21 cellular contexts compared by ENCODE assay signal in the genomic region with DNA sequence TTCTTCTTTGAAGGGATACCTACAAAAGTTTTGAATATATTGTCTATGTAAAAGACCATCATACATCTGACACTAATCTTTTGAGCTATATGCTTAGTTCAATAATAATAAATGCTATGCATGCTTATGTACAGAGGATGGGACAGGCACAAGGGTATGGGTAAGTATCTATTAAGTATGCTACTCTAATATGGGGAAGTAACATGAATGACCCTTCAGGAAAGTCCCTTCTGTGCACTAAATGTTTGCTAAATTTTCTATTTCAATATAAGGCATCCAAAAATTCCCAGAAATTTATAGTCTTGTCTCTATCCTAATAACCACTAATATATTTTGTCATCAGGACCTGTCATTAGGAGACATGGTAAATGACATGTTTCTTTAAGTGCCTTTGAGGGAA. TPM values are rescaled to one million over a fixed set of nuclear protein-coding genes. Genes with fewer than 3 reads are reported as not detected.
DNase-seq lines count a peak whose midpoint lies in the region; ATAC-seq, FAIRE-seq and TF ChIP-seq lines count a peak whose summit lies in the region.
"Had no signal": no experiment of that assay in that cellular context is flagged by ENCODE, and none has a peak within 500 bp of the region (broad histone marks: within the 10 kb centered on the region; RNA-seq: fewer than 3 reads in every experiment).

No MANE protein-coding gene starts in this region.

- H3K27me3 Mint-ChIP-seq in naive B cell (no peaks in the 10 kb centered on the region), MCF 10A (ENCODE audit: insufficient read depth, unreplicated experiment) (no peaks in the 10 kb centered on the region)
- H3K27me3 Mint-ChIP-seq: CD8-positive, alpha-beta memory T cell; effector memory CD8-positive, alpha-beta T cell; T-cell had no signal

- no peaks in the 10 kb centered on the region for H3K9me3 Mint-ChIP-seq in naive B cell
- H3K9me3 Mint-ChIP-seq in MCF 10A (ENCODE audit: unreplicated experiment) = no peaks in the 10 kb centered on the region
- H3K9me3 Mint-ChIP-seq: CD8-positive, alpha-beta memory T cell; effector memory CD8-positive, alpha-beta T cell; T-cell had no signal

- no TSS peak for BruUV-seq in MCF 10A (replicated peaks; lab: Mats Ljungman, UMichigan)

- no peak for TF ChIP-seq EP300 in suprapubic skin (IDR thresholded peaks at IDR 0.05)

- H3K4me3 Mint-ChIP-seq in naive B cell (peak overlapping the region; percentile 26 to 92 (median 72)), MCF 10A (ENCODE audit: unreplicated experiment) (no peak overlapping the region)
- H3K4me3 Mint-ChIP-seq: neural crest cell had no signal

- H3K4me2 ChIP-seq in OCI-LY3 (ENCODE audit: low read length) = peak overlapping the region; percentile 84

- CTCF ChIA-PET in MCF 10A (lab: Yijun Ruan, JAX) = interaction anchor here (0.6 kb wide), 1 partner anchor 213 kb away, joined by 5 read pairs; no protein-coding TSS in a partner anchor

- peak overlapping the region; percentile 55; the same call in 1 of the 2 replicates for H3K4me3 ChIP-seq in OCI-LY3 (ENCODE audit: low read length)
- H3K4me3 ChIP-seq in pancreas = no peak overlapping the region
- no peak overlapping the region for H3K4me3 ChIP-seq in suprapubic skin

- H4K20me1 ChIP-seq in OCI-LY3 (ENCODE audit: insufficient read depth, low read length) = no peaks in the 10 kb centered on the region

- H3K27me3 ChIP-seq in OCI-LY3 (ENCODE audit: low read depth, low read length) (no peaks in the 10 kb centered on the region), pancreas (no peaks in the 10 kb centered on the region), suprapubic skin (no peaks in the 10 kb centered on the region)

- intact Hi-C loops in pancreas (cut with DNase I) = no loop called here
- intact Hi-C loops in MCF 10A (cut with micrococcal nuclease) = no loop called here

- TF ChIP-seq POLR2A in suprapubic skin (IDR thresholded peaks at IDR 0.05) = no peak

- H3K79me2 ChIP-seq in OCI-LY3 (ENCODE audit: low read length) = peaks cover 88% of the 10 kb centered on the region

- in situ Hi-C loops in GM13977 (cut with MboI; ENCODE audit: low pct_unique_long_range_greater_than_20kb, low sequenced_read_pairs, unreplicated experiment) = no loop called here

- no peaks in the 10 kb centered on the region for H3K36me3 ChIP-seq in OCI-LY3 (replicated peaks; ENCODE audit: low read depth, low read length)
- no peaks in the 10 kb centered on the region for H3K36me3 ChIP-seq in pancreas
- no peaks in the 10 kb centered on the region for H3K36me3 ChIP-seq in suprapubic skin

- H3K9me3 ChIP-seq in OCI-LY3 (ENCODE audit: insufficient read depth, low read length) (no peaks in the 10 kb centered on the region), pancreas (no peaks in the 10 kb centered on the region), suprapubic skin (no peaks in the 10 kb centered on the region)

- no peak for FAIRE-seq in pancreas (lab: Jason Lieb, UNC)

- ATAC-seq in HG02623 (IDR thresholded peaks at IDR 0.05; ENCODE audit: unreplicated experiment) = peak; percentile 11
- ATAC-seq in naive B cell (ENCODE audit: low read depth in 2 of 2) = peak; percentile 37 to 47
- ATAC-seq in pancreas = no peak
- ATAC-seq: effector memory CD8-positive, alpha-beta T cell; HCT116; left cardiac atrium had no signal

- DNase-seq in GM13977 (ENCODE audit: low spot score) (peak; percentile 18), naive B cell (no peak), pancreas (no peak), suprapubic skin (ENCODE audit: low spot score in 2 of 2) (no peak), MCF 10A (ENCODE audit: unreplicated experiment) (no peak), medulla oblongata (ENCODE audit: extremely low spot score) (no peak)
- DNase-seq: activated CD4-positive, alpha-beta T cell treated with anti-CD3 and anti-CD28 coated beads, Interleukin-2, amount 50 U/mL, for 1 hour; activated naive CD4-positive, alpha-beta T cell; CD8-positive, alpha-beta memory T cell; effector memory CD8-positive, alpha-beta T cell; left cardiac atrium; NCI-H1092 treated with DMSO at 0.1 percent for 48 hours; NCI-H524 treated with DMSO at 0.1 percent for 48 hours; retina; Right ventricle myocardium superior; stimulated activated CD8-positive, alpha-beta memory T cell treated with anti-CD3 and anti-CD28 coated beads, Interleukin-4, amount 100 ng/mL, for 48 hours; T-cell had no signal

- H3K36me3 Mint-ChIP-seq in naive B cell = no peaks in the 10 kb centered on the region
- peaks cover 8% of the 10 kb centered on the region for H3K36me3 Mint-ChIP-seq in MCF 10A (ENCODE audit: insufficient read depth, unreplicated experiment)
- H3K36me3 Mint-ChIP-seq: T-cell had no signal

- POLR2A ChIA-PET in MCF 10A (lab: Yijun Ruan, JAX) = no interaction called here

- peak overlapping the region; percentile 15; the same call in 1 of the 2 replicates for H3K9ac ChIP-seq in OCI-LY3 (ENCODE audit: low read length)

- H3K4me1 ChIP-seq in OCI-LY3 (ENCODE audit: low read length) (peaks cover 68% of the 10 kb centered on the region), pancreas (peaks cover 0 to 7% (median 4%) of the 10 kb centered on the region in 3 donors), suprapubic skin (no peaks in the 10 kb centered on the region)

- H3K27ac Mint-ChIP-seq in naive B cell (peak overlapping the region; percentile 1 to 98 (median 83)), MCF 10A (ENCODE audit: low read depth, unreplicated experiment) (no peak overlapping the region)

- H2AFZ ChIP-seq in OCI-LY3 (ENCODE audit: low read depth, low read length) = no peak overlapping the region

- no peak for TF ChIP-seq CTCF in GM13977 (IDR thresholded peaks at IDR 0.05; ENCODE audit: extremely low read depth, insufficient read depth, missing control alignments)
- TF ChIP-seq CTCF in OCI-LY3 (IDR thresholded peaks at IDR 0.05; ENCODE audit: low read depth, low read length) = no peak
- no peak for TF ChIP-seq CTCF in pancreas (IDR thresholded peaks at IDR 0.05)
- TF ChIP-seq CTCF in suprapubic skin (IDR thresholded peaks at IDR 0.05) = no peak
- no peak for TF ChIP-seq CTCF in MCF 10A (IDR thresholded peaks at IDR 0.05; ENCODE audit: unreplicated experiment)

- H3K4me1 Mint-ChIP-seq in naive B cell (peaks cover 74 to 86% (median 86%) of the 10 kb centered on the region in 3 donors), MCF 10A (ENCODE audit: insufficient read depth, unreplicated experiment) (peaks cover 7% of the 10 kb centered on the region)

- H3K27ac ChIP-seq in OCI-LY3 (ENCODE audit: low read length) (peak overlapping the region; percentile 75), pancreas (no peak overlapping the region), suprapubic skin (no peak overlapping the region)

RNA-seq across cellular contexts. Expression of a gene that starts 19.0 kb away (rescaled TPM):
- polyA plus RNA-seq in naive B cell (ENCODE audit: low read depth in 6 of 6) (10 to 100 TPM; 16.7 to 31.0 (median 22.2) TPM), pancreas (10 to 100 TPM in 1 of 2 donors, 1 to 10 TPM in 1; 4.8 to 11.2 TPM)
- total RNA-seq in pancreas (10 to 100 TPM in 4 of 6 donors, 1 to 10 TPM in 2; 8.2 to 15.3 (median 11.1) TPM), suprapubic skin (10 to 100 TPM in 1 of 4 donors, 1 to 10 TPM in 3; 5.9 to 16.5 (median 7.3) TPM), MCF 10A (2022) (0.19 and 0.34 TPM in 2 replicates)

Comparison
In these comparisons a context has a peak if more than half of its experiments do, and no peak if none do; other contexts are left out.
1. ATAC-seq: peak in HG02623 (single experiment) and naive B cell (2 of 2); none in pancreas (0 of 4).